ENCODE assay signal across 8 cellular contexts in genomic region chr19:16853066-16853465, GRCh38. TPM values are rescaled to one million over a fixed set of nuclear protein-coding genes. Genes with fewer than 3 reads are reported as not detected.
"Had no signal": no experiment of that assay in that cellular context is flagged by ENCODE, and none has a peak within 500 bp of the region (broad histone marks: within the 10 kb centered on the region; RNA-seq: fewer than 3 reads in every experiment).

No MANE protein-coding gene starts in this region.

- H3K4me3 ChIP-seq: K562 had no signal

- DNase-seq: IMR-90, KBM-7, KG1 had no signal

- H3K27ac ChIP-seq: HL-60 had no signal

RNA-seq across cellular contexts. Expression of gene F2RL3, which starts 35.7 kb away (rescaled TPM):
- total RNA-seq: HepG2, HT-29, HT1080, IMR-90 had no signal
- polyA plus RNA-seq: HepG2 had no signal
